8 cellular contexts compared by ENCODE assay signal in the genomic region with DNA sequence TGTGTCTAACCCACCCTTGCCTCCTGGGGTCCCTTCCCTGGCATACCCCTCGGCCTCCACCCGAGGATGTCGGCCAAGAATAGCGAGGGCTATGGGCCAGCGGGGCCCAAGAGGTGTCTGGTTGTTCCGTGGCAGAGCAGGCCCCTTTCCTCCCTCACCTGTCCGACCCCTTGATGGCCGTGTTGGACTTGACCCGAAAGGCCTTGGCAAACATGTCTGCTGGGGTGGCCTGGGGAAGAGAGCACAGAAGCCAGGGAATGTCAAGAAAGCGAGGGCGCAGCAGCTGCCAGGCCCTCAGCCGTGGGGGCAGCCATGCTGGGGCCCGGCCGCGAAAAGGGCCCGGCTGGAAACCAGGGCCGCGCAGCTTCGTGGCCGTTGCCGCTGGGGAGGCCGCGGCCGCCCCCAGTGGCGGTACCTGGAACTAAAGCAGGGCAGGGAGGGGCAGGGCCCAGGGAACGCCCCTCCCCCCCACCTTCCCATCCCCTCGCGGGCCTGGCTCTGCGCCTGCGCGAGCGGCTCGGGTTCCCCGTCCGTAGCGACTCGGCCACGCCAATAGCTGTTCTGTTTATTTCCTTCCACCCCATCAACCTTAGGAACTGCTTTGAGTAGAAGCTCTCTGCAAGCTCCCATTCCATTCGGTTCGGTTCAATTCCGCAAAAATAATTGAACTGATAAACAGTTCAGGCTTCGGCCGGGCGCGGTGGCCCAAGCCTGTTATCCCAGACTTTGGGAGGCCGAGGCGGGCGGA. TPM values are rescaled to one million over a fixed set of nuclear protein-coding genes. Genes with fewer than 3 reads are reported as not detected.
DNase-seq lines count a peak whose midpoint lies in the region; ATAC-seq and TF ChIP-seq lines count a peak whose summit lies in the region.

A gene with protein sequence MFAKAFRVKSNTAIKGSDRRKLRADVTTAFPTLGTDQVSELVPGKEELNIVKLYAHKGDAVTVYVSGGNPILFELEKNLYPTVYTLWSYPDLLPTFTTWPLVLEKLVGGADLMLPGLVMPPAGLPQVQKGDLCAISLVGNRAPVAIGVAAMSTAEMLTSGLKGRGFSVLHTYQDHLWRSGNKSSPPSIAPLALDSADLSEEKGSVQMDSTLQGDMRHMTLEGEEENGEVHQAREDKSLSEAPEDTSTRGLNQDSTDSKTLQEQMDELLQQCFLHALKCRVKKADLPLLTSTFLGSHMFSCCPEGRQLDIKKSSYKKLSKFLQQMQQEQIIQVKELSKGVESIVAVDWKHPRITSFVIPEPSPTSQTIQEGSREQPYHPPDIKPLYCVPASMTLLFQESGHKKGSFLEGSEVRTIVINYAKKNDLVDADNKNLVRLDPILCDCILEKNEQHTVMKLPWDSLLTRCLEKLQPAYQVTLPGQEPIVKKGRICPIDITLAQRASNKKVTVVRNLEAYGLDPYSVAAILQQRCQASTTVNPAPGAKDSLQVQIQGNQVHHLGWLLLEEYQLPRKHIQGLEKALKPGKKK (minus strand): TSS at position 337 of the 748 bp plus-strand sequence. CDS start 123 bp downstream, at position 214.

- no peaks in the 10 kb centered on the region for H3K27me3 Mint-ChIP-seq in activated T-cell treated with anti-CD3 and anti-CD28 coated beads, Interleukin-2, amount 50 U/mL, for 4 hours (ENCODE audit: low read depth)

- H3K36me3 ChIP-seq in Karpas-422 (ENCODE audit: insufficient read depth, low read length) = 0 out of 2 replicates have a peak, but pooled peaks cover 3% of the 10 kb centered on the region
- peaks cover 0 to 10% (median 0%) of the 10 kb centered on the region in 3 donors for H3K36me3 ChIP-seq in Peyer's patch
- H3K36me3 ChIP-seq in esophagus (ENCODE audit: control insufficient read depth in 2 of 2, insufficient read depth in 2 of 2, low read length in 1 of 2) = peaks cover 0 to 3% of the 10 kb centered on the region in 2 donors
- peaks cover 9 to 21% of the 10 kb centered on the region in 2 donors for H3K36me3 ChIP-seq in muscle layer of duodenum (ENCODE audit: control insufficient read depth in 1 of 2, insufficient read depth in 2 of 2, low read length in 2 of 2)

- H3K79me2 ChIP-seq in Karpas-422 (ENCODE audit: low read length) = peaks cover 20% of the 10 kb centered on the region

- H3K4me2 ChIP-seq in Karpas-422 (ENCODE audit: low read depth, low read length, poor library complexity, severe bottlenecking) = peak within 1 kb of the TSS; percentile 97

- H3K9me2 ChIP-seq in Karpas-422 (replicated peaks; ENCODE audit: insufficient read depth, low read length) = no peaks in the 10 kb centered on the region

- TF ChIP-seq CTCF in Peyer's patch (IDR thresholded peaks at IDR 0.05) = peak; percentile 96 to 99 (median 99)

- H3K36me3 Mint-ChIP-seq in activated T-cell treated with anti-CD3 and anti-CD28 coated beads, Interleukin-2, amount 50 U/mL, for 4 hours (ENCODE audit: insufficient read depth) = peaks cover 20% of the 10 kb centered on the region

- peak within 1 kb of the TSS; percentile 36; the same call in 1 of the 2 replicates for H3K27ac ChIP-seq in Karpas-422 (ENCODE audit: low read length)
- peak within 1 kb of the TSS; percentile 73 to 79 (median 78) for H3K27ac ChIP-seq in Peyer's patch
- H3K27ac ChIP-seq in esophagus (ENCODE audit: low read depth in 2 of 2, low read length in 1 of 2) = peak within 1 kb of the TSS; percentile 78
- peak within 1 kb of the TSS; percentile 91 for H3K27ac ChIP-seq in muscle layer of duodenum (ENCODE audit: low read length)

- H3K9me3 ChIP-seq in Karpas-422 (ENCODE audit: low read length) (no peaks in the 10 kb centered on the region), Peyer's patch (no peaks in the 10 kb centered on the region), esophagus (ENCODE audit: control insufficient read depth in 2 of 2, insufficient read depth in 1 of 2, low read depth in 1 of 2, low read length in 1 of 2) (no peaks in the 10 kb centered on the region), muscle layer of duodenum (ENCODE audit: control insufficient read depth in 1 of 2, low read length in 2 of 2) (no peaks in the 10 kb centered on the region)

- H3K27me3 ChIP-seq in Karpas-422 (ENCODE audit: low read length) (no peaks in the 10 kb centered on the region), Peyer's patch (no peaks in the 10 kb centered on the region), esophagus (ENCODE audit: control insufficient read depth in 1 of 2, insufficient read depth in 2 of 2, low read length in 2 of 2) (no peaks in the 10 kb centered on the region), muscle layer of duodenum (ENCODE audit: low read depth, low read length) (no peaks in the 10 kb centered on the region)

- peak; percentile 76 for ATAC-seq in GM21737 (IDR thresholded peaks at IDR 0.05; ENCODE audit: unreplicated experiment)
- peak; percentile 98 to 99 for ATAC-seq in activated T-cell treated with anti-CD3 and anti-CD28 coated beads, Interleukin-2, amount 50 U/mL, for 4 hours

- H4K20me1 ChIP-seq in Karpas-422 (ENCODE audit: insufficient read depth, low read depth, low read length) = no peaks in the 10 kb centered on the region

- H3K4me1 ChIP-seq in Karpas-422 (ENCODE audit: low read length) (peaks cover 15% of the 10 kb centered on the region), Peyer's patch (peaks cover 3 to 9% (median 6%) of the 10 kb centered on the region in 4 donors), esophagus (ENCODE audit: control insufficient read depth in 2 of 2, insufficient read depth in 2 of 2, low read length in 1 of 2) (no peaks in the 10 kb centered on the region), muscle layer of duodenum (ENCODE audit: control insufficient read depth in 1 of 2, insufficient read depth in 2 of 2, low read length in 2 of 2) (peaks cover 6 to 10% of the 10 kb centered on the region in 2 donors)

- peaks cover 28% of the 10 kb centered on the region for H3K4me1 Mint-ChIP-seq in activated T-cell treated with anti-CD3 and anti-CD28 coated beads, Interleukin-2, amount 50 U/mL, for 4 hours (ENCODE audit: low read depth)

- H3K4me3 ChIP-seq in Karpas-422 (ENCODE audit: low read length) = peak within 1 kb of the TSS; percentile 76
- H3K4me3 ChIP-seq in Peyer's patch = peak within 1 kb of the TSS; percentile 61 to 67 (median 64)
- peak within 1 kb of the TSS; percentile 52 to 77 for H3K4me3 ChIP-seq in esophagus (ENCODE audit: low read depth in 1 of 2, low read length in 2 of 2)
- H3K4me3 ChIP-seq in muscle layer of duodenum (ENCODE audit: low read depth in 1 of 2, low read length in 2 of 2) = peak within 1 kb of the TSS; percentile 82 to 97

- H3K9ac ChIP-seq in Karpas-422 (ENCODE audit: low read length) = peak within 1 kb of the TSS; percentile 76

- DNase-seq in DMS79 (lab: John Stamatoyannopoulos, UW) (peak; percentile 75), Karpas-422 (peak; percentile 98), Peyer's patch (peak; percentile 91 to 97 (median 97))
- DNase-seq in activated T-cell treated with anti-CD3 and anti-CD28 coated beads, Interleukin-2, amount 50 U/mL, for 4 hours = peak; percentile 94
- DNase-seq in stimulated activated CD8-positive, alpha-beta memory T cell treated with anti-CD3 and anti-CD28 coated beads, Interleukin-7, amount 100 ng/mL, for 24 hours (ENCODE audit: low read depth) = peak; percentile 86

- TF ChIP-seq POLR2A in Peyer's patch (IDR thresholded peaks at IDR 0.05) = peak; percentile 70 to 72

- 4% methylated on average over 41 to 48 of the region's 48 CpGs for WGBS in esophagus, 2 donors

- H2AFZ ChIP-seq in Karpas-422 (ENCODE audit: low read length) = peak within 1 kb of the TSS; percentile 41; the same call in 1 of the 2 replicates

- peak within 1 kb of the TSS; percentile 98 for H3K4me3 Mint-ChIP-seq in activated T-cell treated with anti-CD3 and anti-CD28 coated beads, Interleukin-2, amount 50 U/mL, for 4 hours

- H3K9me3 Mint-ChIP-seq in activated T-cell treated with anti-CD3 and anti-CD28 coated beads, Interleukin-2, amount 50 U/mL, for 4 hours = no peaks in the 10 kb centered on the region

RNA-seq across cellular contexts. Expression of the gene that starts here (rescaled TPM):
- 51.8 and 106 TPM in 2 replicates for total RNA-seq in Karpas-422 (2014; rRNA removed; shearing (Covaris generic); ENCODE audit: low replicate concordance)
- 10 to 100 TPM; 20.0 to 66.0 (median 34.9) TPM for total RNA-seq in Peyer's patch
- total RNA-seq in activated T-cell treated with anti-CD3 and anti-CD28 coated beads, Interleukin-2, amount 50 U/mL, for 4 hours = 10 to 100 TPM; 40.8 to 49.0 (median 41.4) TPM
- 10 to 100 TPM; 34.1 to 34.3 TPM for polyA plus RNA-seq in esophagus

Comparison
In these comparisons a context has a peak if more than half of its experiments do, and no peak if none do; other contexts are left out.
1. Peak in every context shown above with its lines: DNase-seq, ATAC-seq, H3K4me3 ChIP-seq and H3K27ac ChIP-seq.
2. H3K27ac ChIP-seq: peak in every context shown above with its lines; median percentile 91 in muscle layer of duodenum; 78 in esophagus; 78 in Peyer's patch; 36 in Karpas-422.